8 cellular contexts compared by ENCODE assay signal in the genomic region with DNA sequence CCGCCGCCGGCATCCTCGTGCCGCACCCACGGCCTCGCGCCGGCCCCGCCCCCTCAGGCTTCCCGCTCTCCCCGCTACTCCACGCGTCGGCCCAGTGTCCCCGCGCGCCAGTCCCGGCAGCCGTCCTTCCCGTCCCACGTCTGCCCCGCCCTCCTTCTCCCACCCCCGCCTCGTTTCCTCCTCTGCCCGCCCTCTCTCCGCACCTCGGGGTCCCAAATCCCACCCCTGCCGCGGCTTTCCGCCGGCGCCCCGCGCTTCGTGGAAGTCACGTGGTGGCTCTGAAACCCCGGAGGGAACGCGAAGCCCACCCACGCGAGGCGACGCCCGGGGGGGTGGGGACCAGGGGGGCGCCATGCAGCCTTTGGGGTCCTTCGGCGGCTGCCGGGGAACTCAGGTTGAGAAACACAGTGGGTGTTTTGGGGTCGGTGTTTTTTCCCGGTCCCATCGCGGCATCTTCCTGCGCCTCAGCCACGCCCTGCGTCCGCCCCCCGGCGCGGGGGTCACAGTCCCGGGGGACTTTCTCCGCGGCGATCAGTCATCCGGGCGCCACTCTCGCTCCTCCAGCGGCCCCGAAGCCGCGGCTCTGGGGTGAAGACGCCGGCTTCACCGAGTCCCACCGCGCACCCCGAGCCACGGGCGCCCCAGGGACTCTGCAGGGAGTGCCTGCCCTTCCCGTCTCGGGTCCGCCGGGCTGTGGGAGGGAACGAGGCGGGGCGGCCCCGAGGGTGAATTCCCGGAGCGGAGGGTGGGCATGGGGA. TPM values are rescaled to one million over a fixed set of nuclear protein-coding genes. Genes with fewer than 3 reads are reported as not detected.
DNase-seq lines count a peak whose midpoint lies in the region; ATAC-seq and TF ChIP-seq lines count a peak whose summit lies in the region.

A gene with protein sequence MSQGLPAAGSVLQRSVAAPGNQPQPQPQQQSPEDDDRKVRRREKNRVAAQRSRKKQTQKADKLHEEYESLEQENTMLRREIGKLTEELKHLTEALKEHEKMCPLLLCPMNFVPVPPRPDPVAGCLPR (minus strand): TSS at position 2 of the 758 bp plus-strand sequence. CDS start 78 bp downstream, outside the sequence.

- no peaks in the 10 kb centered on the region for H3K36me3 ChIP-seq in CD4-positive, CD25-positive, alpha-beta regulatory T cell (ENCODE audit: control insufficient read depth, insufficient read depth, low read length)
- no peaks in the 10 kb centered on the region for H3K36me3 ChIP-seq in MG63
- no peaks in the 10 kb centered on the region for H3K36me3 ChIP-seq in neutrophil
- H3K36me3 ChIP-seq in urinary bladder (ENCODE audit: insufficient read depth): no peaks in the 10 kb centered on the region

- no peaks in the 10 kb centered on the region for H3K36me3 Mint-ChIP-seq in CD4-positive, CD25-positive, alpha-beta regulatory T cell

- DNase-seq in CD4-positive, CD25-positive, alpha-beta regulatory T cell: peak in 2 of 3 donors; percentile 26 to 54
- DNase-seq in MG63 (peak; percentile 57), activated T-cell treated with anti-CD3 and anti-CD28 coated beads for 48 hours (ENCODE audit: low read depth) (peak; percentile 70), fibroblast of mammary gland (ENCODE audit: low read depth) (no peak)

- H3K4me1 ChIP-seq in CD4-positive, CD25-positive, alpha-beta regulatory T cell (ENCODE audit: control insufficient read depth, insufficient read depth, low read length, poor library complexity, severe bottlenecking): peaks cover 31% of the 10 kb centered on the region
- H3K4me1 ChIP-seq in neutrophil (ENCODE audit: control insufficient read depth in 1 of 2, insufficient read depth in 1 of 2, low read depth in 1 of 2, low read length in 1 of 2) (peaks cover 30 to 37% of the 10 kb centered on the region in 2 experiments), urinary bladder (ENCODE audit: insufficient read depth) (no peaks in the 10 kb centered on the region)

- ATAC-seq in CD4-positive, CD25-positive, alpha-beta regulatory T cell (ENCODE audit: low read depth in 2 of 2): peak; percentile 26 to 38
- ATAC-seq in GM21381 (IDR thresholded peaks at IDR 0.05; ENCODE audit: unreplicated experiment): peak; percentile 33
- no peak for ATAC-seq in GM21515 (IDR thresholded peaks at IDR 0.05; ENCODE audit: unreplicated experiment)

- H3K27me3 ChIP-seq in CD4-positive, CD25-positive, alpha-beta regulatory T cell (ENCODE audit: control insufficient read depth, insufficient read depth, low read length): peaks cover 3% of the 10 kb centered on the region
- H3K27me3 ChIP-seq in MG63 (peaks cover 18% of the 10 kb centered on the region), neutrophil (peaks cover 58% of the 10 kb centered on the region)

- H3K27ac Mint-ChIP-seq in CD4-positive, CD25-positive, alpha-beta regulatory T cell: peak within 1 kb of the TSS; percentile 63 to 94 (median 77)

- H3K27me3 Mint-ChIP-seq in CD4-positive, CD25-positive, alpha-beta regulatory T cell: peaks cover 11% of the 10 kb centered on the region

- peaks cover 0 to 3% (median 0%) of the 10 kb centered on the region in 7 donors for H3K9me3 Mint-ChIP-seq in CD4-positive, CD25-positive, alpha-beta regulatory T cell

- peak within 1 kb of the TSS; percentile 74 for H3K4me3 ChIP-seq in CD4-positive, CD25-positive, alpha-beta regulatory T cell (ENCODE audit: low read depth, low read length)
- peak within 1 kb of the TSS; percentile 54 for H3K4me3 ChIP-seq in MG63
- peak within 1 kb of the TSS; percentile 50 for H3K4me3 ChIP-seq in fibroblast of mammary gland (ENCODE audit: control insufficient read depth, low read depth, low read length)
- H3K4me3 ChIP-seq in neutrophil (ENCODE audit: low read depth in 1 of 2, low read length in 1 of 2): peak within 1 kb of the TSS; percentile 71 to 93
- H3K4me3 ChIP-seq in urinary bladder (ENCODE audit: low read depth, low read length): peak within 1 kb of the TSS; percentile 51

- H3K9me3 ChIP-seq in CD4-positive, CD25-positive, alpha-beta regulatory T cell (ENCODE audit: control insufficient read depth in 2 of 2, low read length in 2 of 2): no peaks in the 10 kb centered on the region
- H3K9me3 ChIP-seq in MG63 (no peaks in the 10 kb centered on the region), neutrophil (no peaks in the 10 kb centered on the region)

- WGBS in urinary bladder: under 1% methylated on average over 89 of the region's 89 CpGs

- peak within 1 kb of the TSS; percentile 66 for H3K27ac ChIP-seq in CD4-positive, CD25-positive, alpha-beta regulatory T cell (ENCODE audit: insufficient read depth, low read length, poor library complexity, severe bottlenecking)
- H3K27ac ChIP-seq in neutrophil (peak within 1 kb of the TSS; percentile 50), urinary bladder (ENCODE audit: low read depth) (no peak within 1 kb of the TSS)

- TF ChIP-seq CTCF in fibroblast of mammary gland (conservative IDR thresholded peaks at IDR 0.05; ENCODE audit: control insufficient read depth, insufficient read depth, low read depth, low read length) (no peak), neutrophil (IDR thresholded peaks at IDR 0.05) (no peak)

- H3K4me1 Mint-ChIP-seq in CD4-positive, CD25-positive, alpha-beta regulatory T cell: peaks cover 21 to 62% (median 38%) of the 10 kb centered on the region in 4 donors

- H3K4me3 Mint-ChIP-seq in CD4-positive, CD25-positive, alpha-beta regulatory T cell: peak within 1 kb of the TSS; percentile 82 to 93 (median 88)

RNA-seq across cellular contexts. Expression of the gene that starts here (rescaled TPM):
- total RNA-seq in CD4-positive, CD25-positive, alpha-beta regulatory T cell: 2.6 TPM
- polyA plus RNA-seq in CD4-positive, CD25-positive, alpha-beta regulatory T cell: 1 to 10 TPM; 1.6 to 4.4 (median 2.9) TPM
- total RNA-seq in MG63 (2014; rRNA removed; shearing (Covaris generic); ENCODE audit: low replicate concordance): 2.3 and 3.2 TPM in 2 replicates
- total RNA-seq in urinary bladder: 2.3 TPM
- 3.7 TPM for polyA plus RNA-seq in urinary bladder
